ENCODE assay signal across 22 cellular contexts in the genomic region with DNA sequence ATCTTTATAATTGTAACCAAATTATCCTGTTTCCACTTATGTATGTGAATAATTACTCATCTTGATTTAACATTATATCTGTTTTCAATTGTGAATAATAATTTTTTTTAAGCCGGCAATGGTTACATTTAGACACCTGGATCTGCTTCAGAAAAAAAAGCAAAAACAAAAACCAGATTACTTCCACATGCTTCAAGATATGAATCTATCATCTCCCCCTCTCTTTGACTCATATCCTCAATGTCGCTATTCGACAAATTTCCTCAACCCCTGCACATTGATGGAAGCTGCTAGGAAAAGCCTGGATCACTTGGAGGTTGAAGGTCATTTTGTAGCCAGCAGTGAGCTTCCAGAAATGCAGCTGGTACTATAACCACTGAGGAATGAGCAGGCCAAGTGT. TPM values are rescaled to one million over a fixed set of nuclear protein-coding genes. Genes with fewer than 3 reads are reported as not detected.
"Had no signal": no experiment of that assay in that cellular context is flagged by ENCODE, and none has a peak within 500 bp of the region (broad histone marks: within the 10 kb centered on the region; RNA-seq: fewer than 3 reads in every experiment).

No MANE protein-coding gene starts in this region.

- H3K9me3 Mint-ChIP-seq: activated CD4-positive, alpha-beta T cell treated with anti-CD3 and anti-CD28 coated beads, Interleukin-2, amount 10 ng/mL, durations not matched to agents 24 days and 14 days; activated naive CD4-positive, alpha-beta T cell treated with anti-CD3 and anti-CD28 coated beads, Interleukin-2, amount 10 ng/mL, durations not matched to agents 7 days and 5 days; activated T-cell treated with anti-CD3 and anti-CD28 coated beads, Interleukin-2, amount 50 U/mL, for 4 hours had no signal

- H3K9me3 ChIP-seq: ascending aorta, breast epithelium, esophagus muscularis mucosa, gastroesophageal sphincter, heart right ventricle, left ventricle myocardium inferior, prostate gland, right atrium auricular region, tibial artery had no signal

- H3K27me3 ChIP-seq: ascending aorta, breast epithelium, esophagus muscularis mucosa, gastroesophageal sphincter, heart right ventricle, right atrium auricular region, tibial artery had no signal

- DNase-seq: activated CD4-positive, alpha-beta T cell treated with anti-CD3 and anti-CD28 coated beads, Interleukin-2, amount 10 ng/mL, durations not matched to agents 24 days and 14 days; activated CD8-positive, alpha-beta memory T cell treated with anti-CD3 and anti-CD28 coated beads, Interleukin-2, amount 50 U/mL, for 4 hours; activated effector memory CD4-positive, alpha-beta T cell treated with Interleukin-2 at 50 U/mL for 16 hours; activated naive CD4-positive, alpha-beta T cell treated with anti-CD3 and anti-CD28 coated beads, Interleukin-2, amount 10 ng/mL, durations not matched to agents 7 days and 5 days; activated T-cell treated with anti-CD3 and anti-CD28 coated beads, Interleukin-2, amount 50 U/mL, for 4 hours; heart right ventricle; kidney glomerular epithelial cell; left ventricle myocardium inferior; mammary epithelial cell; stimulated activated CD4-positive, alpha-beta T cell treated with anti-CD3 and anti-CD28 coated beads, Interleukin-2, amount 100 ng/mL, for 24 hours; stimulated activated naive CD8-positive, alpha-beta T cell treated with anti-CD3 and anti-CD28 coated beads, Interleukin-15, Interleukin-2, amounts not matched to agents 100 U/mL and 50 U/mL, for 24 hours; substantia nigra; T1000; tibial artery had no signal

- ATAC-seq: activated T-cell treated with anti-CD3 and anti-CD28 coated beads, Interleukin-2, amount 50 U/mL, for 4 hours; gastroesophageal sphincter; stimulated activated naive CD8-positive, alpha-beta T cell treated with anti-CD3 and anti-CD28 coated beads, Interleukin-15, Interleukin-2, amounts not matched to agents 100 U/mL and 50 U/mL, for 24 hours had no signal

- H3K27ac ChIP-seq: ascending aorta, coronary artery, esophagus muscularis mucosa, gastroesophageal sphincter, left ventricle myocardium inferior, prostate gland, right atrium auricular region, tibial artery had no signal

- H3K4me1 ChIP-seq: ascending aorta, breast epithelium, prostate gland had no signal

- H3K4me3 ChIP-seq: ascending aorta, breast epithelium, coronary artery, esophagus muscularis mucosa, gastroesophageal sphincter, heart right ventricle, left ventricle myocardium inferior, prostate gland, right atrium auricular region, tibial artery had no signal

- H3K4me3 Mint-ChIP-seq: activated CD4-positive, alpha-beta T cell treated with anti-CD3 and anti-CD28 coated beads, Interleukin-2, amount 10 ng/mL, durations not matched to agents 24 days and 14 days; activated naive CD4-positive, alpha-beta T cell treated with anti-CD3 and anti-CD28 coated beads, Interleukin-2, amount 10 ng/mL, durations not matched to agents 7 days and 5 days; activated T-cell treated with anti-CD3 and anti-CD28 coated beads, Interleukin-2, amount 50 U/mL, for 4 hours had no signal

- H3K36me3 Mint-ChIP-seq: activated naive CD4-positive, alpha-beta T cell treated with anti-CD3 and anti-CD28 coated beads, Interleukin-2, amount 10 ng/mL, durations not matched to agents 7 days and 5 days had no signal

- H3K36me3 ChIP-seq: ascending aorta, breast epithelium, esophagus muscularis mucosa, gastroesophageal sphincter, heart right ventricle, left ventricle myocardium inferior, prostate gland, right atrium auricular region, tibial artery had no signal

- H3K27ac Mint-ChIP-seq: activated CD4-positive, alpha-beta T cell treated with anti-CD3 and anti-CD28 coated beads, Interleukin-2, amount 10 ng/mL, durations not matched to agents 24 days and 14 days; activated naive CD4-positive, alpha-beta T cell treated with anti-CD3 and anti-CD28 coated beads, Interleukin-2, amount 10 ng/mL, durations not matched to agents 7 days and 5 days had no signal

RNA-seq across cellular contexts. Expression of gene SLC1A2, which starts 42.7 kb away (rescaled TPM):
- total RNA-seq: activated CD4-positive, alpha-beta T cell treated with anti-CD3 and anti-CD28 coated beads, Interleukin-2, amount 10 ng/mL, durations not matched to agents 24 days and 14 days; T-helper 1 cell treated with Interleukin-12 subunit alpha and Interleukin-12 subunit beta and Interleukin-4 antibody, amounts not matched to agents 30 ng/mL and 1 ng/mL, for 36 hours had no signal
- polyA plus RNA-seq: mammary epithelial cell had no signal
